Comparison of ENCODE assay signal across 22 cellular contexts in the genomic region with DNA sequence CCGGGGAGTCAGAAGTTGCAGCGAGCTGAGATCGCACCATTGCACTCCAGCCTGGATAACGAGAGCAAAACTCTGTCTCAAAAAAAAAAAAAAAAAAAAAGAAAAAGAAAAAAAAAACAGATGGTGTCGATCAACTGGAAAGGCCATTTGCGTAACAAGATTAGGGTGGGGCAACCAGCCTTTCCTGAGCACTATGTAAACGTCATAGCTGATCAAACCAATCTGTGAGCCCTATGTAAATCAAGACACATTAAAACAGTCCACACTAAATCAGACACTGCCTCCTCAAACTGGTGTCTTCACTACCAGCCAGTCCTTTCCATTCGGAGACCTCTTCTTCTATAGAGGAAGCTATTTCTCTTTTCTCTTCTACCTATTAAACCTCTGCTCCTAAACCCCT. TPM values are rescaled to one million over a fixed set of nuclear protein-coding genes. Genes with fewer than 3 reads are reported as not detected.
DNase-seq lines count a peak whose midpoint lies in the region; ATAC-seq and TF ChIP-seq lines count a peak whose summit lies in the region.
"Had no signal": no experiment of that assay in that cellular context is flagged by ENCODE, and none has a peak within 500 bp of the region (broad histone marks: within the 10 kb centered on the region; RNA-seq: fewer than 3 reads in every experiment).

No MANE protein-coding gene starts in this region.

- no peak overlapping the region for H3K4me3 Mint-ChIP-seq in activated naive CD8-positive, alpha-beta T cell treated with anti-CD3 and anti-CD28 coated beads, Interleukin-2, amount 50 U/mL, for 24 hours
- H3K4me3 Mint-ChIP-seq: activated T-helper 1 cell treated with anti-CD3 and anti-CD28 coated beads, Interleukin-12 subunit alpha, Interleukin-12 subunit beta, Interleukin-2, Interleukin-4 antibody, amounts not matched to agents 30 ng/mL and 10 ng/mL and 1 ng/mL, durations not matched to agents 14 hours and 24 hours and 36 hours; dendritic cell treated with granulocyte-macrophage colony-stimulating factor and Interleukin-4, amounts not matched to agents 40 ng/mL and 50 ng/mL, for 4 days had no signal

- peaks cover 10% of the 10 kb centered on the region for H3K4me1 Mint-ChIP-seq in activated naive CD8-positive, alpha-beta T cell treated with anti-CD3 and anti-CD28 coated beads, Interleukin-2, amount 50 U/mL, for 24 hours

- intact Hi-C loops in left ventricle myocardium superior (cut with micrococcal nuclease) = no loop called here

- peak; percentile 67 for ATAC-seq in left ventricle myocardium superior
- no peak for ATAC-seq in GM19463 (IDR thresholded peaks at IDR 0.05; ENCODE audit: unreplicated experiment)
- no peak for ATAC-seq in activated naive CD8-positive, alpha-beta T cell treated with anti-CD3 and anti-CD28 coated beads, Interleukin-2, amount 50 U/mL, for 24 hours

- no peak overlapping the region for H3K27ac Mint-ChIP-seq in activated naive CD8-positive, alpha-beta T cell treated with anti-CD3 and anti-CD28 coated beads, Interleukin-2, amount 50 U/mL, for 24 hours
- H3K27ac Mint-ChIP-seq: activated T-helper 1 cell treated with anti-CD3 and anti-CD28 coated beads, Interleukin-12 subunit alpha, Interleukin-12 subunit beta, Interleukin-2, Interleukin-4 antibody, amounts not matched to agents 30 ng/mL and 10 ng/mL and 1 ng/mL, durations not matched to agents 14 hours and 24 hours and 36 hours; dendritic cell treated with granulocyte-macrophage colony-stimulating factor and Interleukin-4, amounts not matched to agents 40 ng/mL and 50 ng/mL, for 4 days had no signal

- peaks cover 2% of the 10 kb centered on the region for H3K36me3 Mint-ChIP-seq in activated naive CD8-positive, alpha-beta T cell treated with anti-CD3 and anti-CD28 coated beads, Interleukin-2, amount 50 U/mL, for 24 hours (ENCODE audit: low read depth)

- no peak for TF ChIP-seq RAD21 in Ishikawa (IDR thresholded peaks at IDR 0.05; ENCODE audit: low read depth)

- TF ChIP-seq EP300 in Ishikawa (IDR thresholded peaks at IDR 0.05; ENCODE audit: borderline replicate concordance) = no peak

- H3K27me3 Mint-ChIP-seq in activated naive CD8-positive, alpha-beta T cell treated with anti-CD3 and anti-CD28 coated beads, Interleukin-2, amount 50 U/mL, for 24 hours = no peaks in the 10 kb centered on the region
- H3K27me3 Mint-ChIP-seq: dendritic cell treated with granulocyte-macrophage colony-stimulating factor and Interleukin-4, amounts not matched to agents 40 ng/mL and 50 ng/mL, for 4 days had no signal

- DNase-seq in AG20443 (ENCODE audit: low spot score) (peak; percentile 23), SK-N-DZ (ENCODE audit: low spot score) (peak; percentile 60), left ventricle myocardium superior (no peak), NCI-H345 (lab: John Stamatoyannopoulos, UW) (no peak)
- no peak for DNase-seq in activated naive CD8-positive, alpha-beta T cell treated with anti-CD3 and anti-CD28 coated beads, Interleukin-2, amount 50 U/mL, for 24 hours
- no peak for DNase-seq in activated CD8-positive, alpha-beta memory T cell treated with anti-CD3 and anti-CD28 coated beads, Interleukin-2, amount 50 U/mL, for 4 hours
- DNase-seq: activated CD4-positive, CD25-positive, alpha-beta regulatory T cell; activated CD8-positive, alpha-beta memory T cell treated with anti-CD3 and anti-CD28 coated beads for 24 hours; brain microvascular endothelial cell; NCI-H1048; NCI-H2029 treated with DMSO at 0.1 percent for 48 hours; NCI-H526 treated with DMSO at 0.1 percent for 48 hours; PC-9 had no signal

- H3K9me3 Mint-ChIP-seq in activated naive CD8-positive, alpha-beta T cell treated with anti-CD3 and anti-CD28 coated beads, Interleukin-2, amount 50 U/mL, for 24 hours = peaks cover 11% of the 10 kb centered on the region

TF ChIP-seq in Ishikawa, 13 proteins besides CTCF, POLR2A, EP300 and RAD21:
- no peak for TF ChIP-seq TEAD4 (IDR thresholded peaks at IDR 0.05)
- no peak for TF ChIP-seq NFIC (IDR thresholded peaks at IDR 0.05)
- TF ChIP-seq FOXM1 (IDR thresholded peaks at IDR 0.05; ENCODE audit: borderline replicate concordance, low read depth) = no peak
- TF ChIP-seq MAX (IDR thresholded peaks at IDR 0.05) = no peak
- TF ChIP-seq EGR1 (IDR thresholded peaks at IDR 0.05) = no peak
- no peak for TF ChIP-seq REST (IDR thresholded peaks at IDR 0.05; ENCODE audit: low read depth)
- TF ChIP-seq CREB1 (IDR thresholded peaks at IDR 0.05; ENCODE audit: low read depth) = peak; percentile 58
- no peak for TF ChIP-seq TCF12 (IDR thresholded peaks at IDR 0.05; ENCODE audit: low read depth)
- no peak for TF ChIP-seq YY1 (IDR thresholded peaks at IDR 0.05; ENCODE audit: low read depth)
- TF ChIP-seq, protein P1, sequence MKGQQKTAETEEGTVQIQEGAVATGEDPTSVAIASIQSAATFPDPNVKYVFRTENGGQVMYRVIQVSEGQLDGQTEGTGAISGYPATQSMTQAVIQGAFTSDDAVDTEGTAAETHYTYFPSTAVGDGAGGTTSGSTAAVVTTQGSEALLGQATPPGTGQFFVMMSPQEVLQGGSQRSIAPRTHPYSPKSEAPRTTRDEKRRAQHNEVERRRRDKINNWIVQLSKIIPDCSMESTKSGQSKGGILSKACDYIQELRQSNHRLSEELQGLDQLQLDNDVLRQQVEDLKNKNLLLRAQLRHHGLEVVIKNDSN (IDR thresholded peaks at IDR 0.05) = no peak
- TF ChIP-seq ZBTB7A (IDR thresholded peaks at IDR 0.05; ENCODE audit: low read depth) = no peak
- peak; percentile 28; the same call in 1 of the 2 replicates for TF ChIP-seq CEBPB (IDR thresholded peaks at IDR 0.05)

RNA-seq across cellular contexts. Expression of gene NOLC1, which starts 33.9 kb away (rescaled TPM):
- polyA plus RNA-seq in SK-N-DZ (2014; cell fraction: cytosol; rRNA removed) = 108 and 127 TPM in 2 replicates
- polyA plus RNA-seq in SK-N-DZ (2014; cell fraction: nucleus; rRNA removed) = 66.8 and 109 TPM in 2 replicates
- total RNA-seq in left ventricle myocardium superior = 31.2 TPM

RNA-seq across cellular contexts. Expression of gene ELOVL3, which starts 40.0 kb away (rescaled TPM):
- polyA plus RNA-seq in SK-N-DZ (2014; cell fraction: cytosol; rRNA removed) = 1.5 TPM in 1 of 2 replicates, not detected in the other
- polyA plus RNA-seq in SK-N-DZ (2014; cell fraction: nucleus; rRNA removed) = 0.14 and 0.17 TPM in 2 replicates
- total RNA-seq in left ventricle myocardium superior = not detected
- total RNA-seq: glomerular endothelial cell; mucosa of gallbladder; T-helper 2 cell treated with Interferon-gamma antibody and Interleukin-4, amounts not matched to agents 100 ng/mL and 5 ng/mL, for 36 hours; temporal lobe had no signal

RNA-seq across cellular contexts. Expression of gene PPRC1, which starts 53.3 kb away (rescaled TPM):
- polyA plus RNA-seq in SK-N-DZ (2014; cell fraction: cytosol; rRNA removed) = 27.8 and 39.6 TPM in 2 replicates
- 51.7 and 69.3 TPM in 2 replicates for polyA plus RNA-seq in SK-N-DZ (2014; cell fraction: nucleus; rRNA removed)
- 13.1 TPM for total RNA-seq in left ventricle myocardium superior

RNA-seq across cellular contexts. Expression of gene PITX3, which starts 55.2 kb away (rescaled TPM):
- not detected in 2 replicates for polyA plus RNA-seq in SK-N-DZ (2014; cell fraction: cytosol; rRNA removed)
- polyA plus RNA-seq in SK-N-DZ (2014; cell fraction: nucleus; rRNA removed) = not detected in 2 replicates
- 1.1 TPM for total RNA-seq in left ventricle myocardium superior
- total RNA-seq: Daoy; glomerular endothelial cell; mucosa of gallbladder; PC-9; T-helper 2 cell treated with Interferon-gamma antibody and Interleukin-4, amounts not matched to agents 100 ng/mL and 5 ng/mL, for 36 hours; temporal lobe had no signal

RNA-seq across cellular contexts. Expression of gene GBF1, which starts 59.2 kb away (rescaled TPM):
- 18.3 and 22.6 TPM in 2 replicates for polyA plus RNA-seq in SK-N-DZ (2014; cell fraction: cytosol; rRNA removed)
- polyA plus RNA-seq in SK-N-DZ (2014; cell fraction: nucleus; rRNA removed) = 22.9 and 32.6 TPM in 2 replicates
- 41.7 TPM for total RNA-seq in left ventricle myocardium superior

Comparison
In these comparisons a context has a peak if more than half of its experiments do, and no peak if none do; other contexts are left out.
1. DNase-seq: peak in AG20443 (single experiment) and SK-N-DZ (single experiment); none in left ventricle myocardium superior (single experiment), activated naive CD8-positive, alpha-beta T cell treated with anti-CD3 and anti-CD28 coated beads, Interleukin-2, amount 50 U/mL, for 24 hours (single experiment), NCI-H345 (single experiment) and activated CD8-positive, alpha-beta memory T cell treated with anti-CD3 and anti-CD28 coated beads, Interleukin-2, amount 50 U/mL, for 4 hours (single experiment).